14 cellular contexts compared by ENCODE assay signal in the genomic region with DNA sequence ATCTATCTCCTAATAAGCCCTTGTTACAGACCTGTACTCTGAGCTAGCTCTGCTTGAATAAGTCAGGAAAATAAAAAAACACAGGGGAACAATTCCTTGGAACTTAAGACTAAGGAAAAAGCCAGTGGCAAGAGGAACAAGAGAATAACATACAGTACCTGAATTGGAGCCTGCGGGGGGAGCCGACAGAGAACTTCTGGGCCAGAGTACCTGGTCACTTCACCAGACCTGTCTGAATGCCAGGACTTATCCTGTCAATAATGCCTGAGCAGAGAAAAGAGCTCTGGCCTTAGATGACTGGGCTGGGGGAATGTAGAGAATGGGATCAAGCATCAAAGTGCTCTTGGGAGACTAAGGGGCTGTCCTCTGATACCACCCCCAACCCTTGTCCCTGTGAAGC. TPM values are rescaled to one million over a fixed set of nuclear protein-coding genes. Genes with fewer than 3 reads are reported as not detected.
DNase-seq lines count a peak whose midpoint lies in the region; ATAC-seq and TF ChIP-seq lines count a peak whose summit lies in the region.
"Had no signal": no experiment of that assay in that cellular context is flagged by ENCODE, and none has a peak within 500 bp of the region (broad histone marks: within the 10 kb centered on the region; RNA-seq: fewer than 3 reads in every experiment).

No MANE protein-coding gene starts in this region.

- H2AFZ ChIP-seq in neural progenitor cell (replicated peaks), result no peak overlapping the region

- H3K4me3 Mint-ChIP-seq in central memory CD8-positive, alpha-beta T cell, result no peak overlapping the region
- H3K4me3 Mint-ChIP-seq in neural progenitor cell, result no peak overlapping the region
- H3K4me3 Mint-ChIP-seq in type B pancreatic cell, result no peak overlapping the region
- H3K4me3 Mint-ChIP-seq: activated naive CD8-positive, alpha-beta T cell; natural killer cell treated with Interleukin-12 subunit alpha and Interleukin-12 subunit beta and Interleukin-15 and Interleukin-18, amount 100 ng/mL, for 72 hours had no signal

- peaks cover 45% of the 10 kb centered on the region for H3K36me3 Mint-ChIP-seq in central memory CD8-positive, alpha-beta T cell (ENCODE audit: insufficient read depth)
- H3K36me3 Mint-ChIP-seq in neural progenitor cell, result peaks cover 54% of the 10 kb centered on the region
- peaks cover 23% of the 10 kb centered on the region for H3K36me3 Mint-ChIP-seq in type B pancreatic cell
- H3K36me3 Mint-ChIP-seq: activated naive CD8-positive, alpha-beta T cell had no signal

- no peaks in the 10 kb centered on the region for H3K9me3 ChIP-seq in heart right ventricle
- H3K9me3 ChIP-seq in neural progenitor cell (ENCODE audit: low read depth), result no peaks in the 10 kb centered on the region

- no peak overlapping the region for H3K4me3 ChIP-seq in heart right ventricle
- no peak overlapping the region for H3K4me3 ChIP-seq in neural progenitor cell

- peaks cover 19% of the 10 kb centered on the region for H4K20me1 ChIP-seq in neural progenitor cell (ENCODE audit: low read depth)

- H3K79me2 ChIP-seq in neural progenitor cell (ENCODE audit: low read depth), result no peaks in the 10 kb centered on the region

- no peaks in the 10 kb centered on the region for H3K27me3 Mint-ChIP-seq in central memory CD8-positive, alpha-beta T cell
- H3K27me3 Mint-ChIP-seq in neural progenitor cell (ENCODE audit: insufficient read depth, low read depth) (peaks cover 3% of the 10 kb centered on the region), type B pancreatic cell (no peaks in the 10 kb centered on the region)
- H3K27me3 Mint-ChIP-seq: activated naive CD8-positive, alpha-beta T cell; natural killer cell treated with Interleukin-12 subunit alpha and Interleukin-12 subunit beta and Interleukin-15 and Interleukin-18, amount 100 ng/mL, for 72 hours had no signal

- H3K4me2 ChIP-seq in neural progenitor cell, result no peak overlapping the region

- H3K27ac Mint-ChIP-seq in central memory CD8-positive, alpha-beta T cell (ENCODE audit: low read depth), result peak overlapping the region; percentile 79
- no peak overlapping the region for H3K27ac Mint-ChIP-seq in neural progenitor cell
- peak overlapping the region; percentile 3 for H3K27ac Mint-ChIP-seq in type B pancreatic cell
- H3K27ac Mint-ChIP-seq: natural killer cell treated with Interleukin-12 subunit alpha and Interleukin-12 subunit beta and Interleukin-15 and Interleukin-18, amount 100 ng/mL, for 72 hours had no signal

- H3K4me1 ChIP-seq in heart right ventricle (peaks cover 4 to 52% (median 47%) of the 10 kb centered on the region in 9 donors), neural progenitor cell (peaks cover 18% of the 10 kb centered on the region)

- no peaks in the 10 kb centered on the region for H3K4me1 Mint-ChIP-seq in central memory CD8-positive, alpha-beta T cell
- H3K4me1 Mint-ChIP-seq in neural progenitor cell, result peaks cover 11% of the 10 kb centered on the region
- H3K4me1 Mint-ChIP-seq in type B pancreatic cell (ENCODE audit: unreplicated experiment), result peaks cover 4% of the 10 kb centered on the region

- no peak for ATAC-seq in heart right ventricle
- no peak for ATAC-seq in Right ventricle myocardium inferior
- ATAC-seq in central memory CD8-positive, alpha-beta T cell (replicated peaks; ENCODE audit: extremely low read depth, poor library complexity, severe bottlenecking), result no peak
- no peak for ATAC-seq in HG02840 (IDR thresholded peaks at IDR 0.05; ENCODE audit: low FRiP score, unreplicated experiment)
- ATAC-seq: natural killer cell treated with Interleukin-12 subunit alpha and Interleukin-12 subunit beta and Interleukin-15 and Interleukin-18, amount 100 ng/mL, for 72 hours had no signal

- H3K36me3 ChIP-seq in heart right ventricle (peaks cover 6 to 100% (median 77%) of the 10 kb centered on the region in 9 donors), neural progenitor cell (no peaks in the 10 kb centered on the region)

- H3K27me3 ChIP-seq in heart right ventricle (no peaks in the 10 kb centered on the region), neural progenitor cell (no peaks in the 10 kb centered on the region)

- intact Hi-C loops in heart right ventricle (cut with DNase I), result no loop called here
- intact Hi-C loops in Right ventricle myocardium inferior (cut with DNase I), result no loop called here

- H3K9me3 Mint-ChIP-seq in central memory CD8-positive, alpha-beta T cell, result no peaks in the 10 kb centered on the region
- no peaks in the 10 kb centered on the region for H3K9me3 Mint-ChIP-seq in neural progenitor cell
- no peaks in the 10 kb centered on the region for H3K9me3 Mint-ChIP-seq in type B pancreatic cell
- H3K9me3 Mint-ChIP-seq: natural killer cell treated with Interleukin-12 subunit alpha and Interleukin-12 subunit beta and Interleukin-15 and Interleukin-18, amount 100 ng/mL, for 72 hours had no signal

- H3F3A ChIP-seq in neural progenitor cell (ENCODE audit: low read depth), result peaks cover 21% of the 10 kb centered on the region

- TF ChIP-seq CTCF in heart right ventricle (IDR thresholded peaks at IDR 0.05) (no peak), neural progenitor cell (IDR thresholded peaks at IDR 0.05) (no peak), type B pancreatic cell (conservative IDR thresholded peaks at IDR 0.05) (no peak)

- H3K9ac ChIP-seq in neural progenitor cell, result no peak overlapping the region

- 55 to 78% methylated on average over 2 of the region's 2 CpGs for WGBS in heart right ventricle, 2 donors

- no peak for DNase-seq in heart right ventricle
- no peak for DNase-seq in Right ventricle myocardium inferior (ENCODE audit: missing footprints)
- DNase-seq in central memory CD8-positive, alpha-beta T cell (ENCODE audit: low spot score in 2 of 2), result no peak
- DNase-seq in neural progenitor cell (ENCODE audit: low spot score), result peak; percentile 55
- no peak for DNase-seq in type B pancreatic cell (ENCODE audit: extremely low spot score, unreplicated experiment)
- DNase-seq in activated CD4-positive, alpha-beta T cell treated with anti-CD3 and anti-CD28 coated beads for 4 hours, result no peak
- no peak for DNase-seq in SIG-M5 treated with dmso at 0.1 percent for 504 hours (lab: John Stamatoyannopoulos, UW; ENCODE audit: unreplicated experiment)
- DNase-seq: activated CD4-positive, alpha-beta T cell treated with anti-CD3 and anti-CD28 coated beads for 1 hour; activated CD8-positive, alpha-beta memory T cell treated with anti-CD3 and anti-CD28 coated beads for 24 hours; activated T-cell treated with anti-CD3 and anti-CD28 coated beads, Interleukin-2, amount 50 U/mL, for 48 hours; stimulated activated CD4-positive, alpha-beta T cell treated with anti-CD3 and anti-CD28 coated beads, Interleukin-2, amount 100 ng/mL, for 48 hours had no signal

- peak overlapping the region in 6 of 10 donors; percentile 40 to 80 (median 68) for H3K27ac ChIP-seq in heart right ventricle
- H3K27ac ChIP-seq in neural progenitor cell, result no peak overlapping the region

RNA-seq across cellular contexts. Expression of a gene that starts 15.1 kb away (rescaled TPM):
- total RNA-seq in heart right ventricle (100 to 1,000 TPM; 213 to 451 (median 271) TPM), Right ventricle myocardium inferior (283 TPM), neural progenitor cell (ENCODE audit: low replicate concordance) (39.1 and 63.5 TPM in 2 replicates), type B pancreatic cell (ENCODE audit: low replicate concordance) (67.7 and 72.8 TPM in 2 replicates)
- polyA plus RNA-seq in heart right ventricle, result 100 to 1,000 TPM; 244 to 536 TPM

RNA-seq across cellular contexts. Expression of a gene that starts 29.9 kb away (rescaled TPM):
- 10 to 100 TPM; 17.5 to 68.9 (median 45.4) TPM for total RNA-seq in heart right ventricle
- polyA plus RNA-seq in heart right ventricle, result 10 to 100 TPM; 27.4 to 39.3 TPM
- total RNA-seq in Right ventricle myocardium inferior, result 27.0 TPM
- total RNA-seq in neural progenitor cell (ENCODE audit: low replicate concordance), result 0.50 TPM in 1 of 2 replicates, not detected in the other
- total RNA-seq in type B pancreatic cell (ENCODE audit: low replicate concordance), result 0.46 and 1.4 TPM in 2 replicates
- total RNA-seq: natural killer cell treated with Interleukin-12 subunit alpha and Interleukin-12 subunit beta and Interleukin-15 and Interleukin-18, amount 100 ng/mL, for 72 hours had no signal

RNA-seq across cellular contexts. Expression of a gene that starts 42.0 kb away (rescaled TPM):
- total RNA-seq in heart right ventricle, result 100 to 1,000 TPM; 122 to 171 (median 154) TPM
- 100 to 1,000 TPM in 1 of 2 donors, 10 to 100 TPM in 1; 47.1 to 101 TPM for polyA plus RNA-seq in heart right ventricle
- 142 TPM for total RNA-seq in Right ventricle myocardium inferior
- 105 and 132 TPM in 2 replicates for total RNA-seq in neural progenitor cell (ENCODE audit: low replicate concordance)
- 127 and 154 TPM in 2 replicates for total RNA-seq in type B pancreatic cell (ENCODE audit: low replicate concordance)
